16 cellular contexts compared by ENCODE assay signal in genomic region chrX:105564536-105564935, GRCh38.
A peak's percentile ranks its signal among the peaks of the same experiment; 100 is the strongest.
DNase-seq lines count a peak whose midpoint lies in the region; ATAC-seq, FAIRE-seq and TF ChIP-seq lines count a peak whose summit lies in the region.
"Had no signal": no experiment of that assay in that cellular context is flagged by ENCODE, and none has a peak within 500 bp of the region (broad histone marks: within the 10 kb centered on the region; RNA-seq: fewer than 3 reads in every experiment).

No MANE protein-coding gene starts in this region.

- H3K4me3 Mint-ChIP-seq in MCF 10A (ENCODE audit: unreplicated experiment) = no peak overlapping the region

- H3K9me1 ChIP-seq in keratinocyte (ENCODE audit: control insufficient read depth, extremely low read depth, insufficient read depth, low read length) = no peaks in the 10 kb centered on the region

- no peaks in the 10 kb centered on the region for H3K9me3 ChIP-seq in keratinocyte (ENCODE audit: control insufficient read depth, low read depth, low read length)
- H3K9me3 ChIP-seq in OCI-LY7 (ENCODE audit: low read length) = no peaks in the 10 kb centered on the region
- H3K9me3 ChIP-seq: BLaER1 treated with 17β-estradiol and CSF1 and Interleukin-3, amounts not matched to agents 10 nM and 100 nM; gastrocnemius medialis; left ventricle myocardium inferior; neutrophil had no signal

- H3K27me3 Mint-ChIP-seq in MCF 10A (ENCODE audit: insufficient read depth, unreplicated experiment) = peaks cover 47% of the 10 kb centered on the region

- H3K9ac ChIP-seq in keratinocyte (ENCODE audit: control insufficient read depth, extremely low read depth, insufficient read depth, low read length) = peak overlapping the region; percentile 19
- no peak overlapping the region for H3K9ac ChIP-seq in mesendoderm (ENCODE audit: low read length)
- H3K9ac ChIP-seq: BLaER1 treated with 17β-estradiol and CSF1 and Interleukin-3, amounts not matched to agents 10 nM and 100 nM had no signal

- H3K36me3 ChIP-seq in keratinocyte (ENCODE audit: control insufficient read depth in 2 of 2, extremely low read depth in 1 of 2, insufficient read depth in 2 of 2, low read length in 2 of 2) = no peaks in the 10 kb centered on the region
- H3K36me3 ChIP-seq in OCI-LY7 (ENCODE audit: insufficient read depth, low read length) = no peaks in the 10 kb centered on the region
- H3K36me3 ChIP-seq in mesendoderm (ENCODE audit: control insufficient read depth, insufficient read depth, low read length) = no peaks in the 10 kb centered on the region
- H3K36me3 ChIP-seq: BLaER1 treated with 17β-estradiol and CSF1 and Interleukin-3, amounts not matched to agents 10 nM and 100 nM; gastrocnemius medialis; left ventricle myocardium inferior; neutrophil had no signal

- H3K4me1 ChIP-seq in keratinocyte (ENCODE audit: control insufficient read depth, extremely low read depth, insufficient read depth, low read length) (peaks cover 12% of the 10 kb centered on the region), OCI-LY7 (ENCODE audit: insufficient read depth, low read length, poor library complexity, severe bottlenecking) (no peaks in the 10 kb centered on the region), mesendoderm (ENCODE audit: control insufficient read depth, low read depth, low read length) (no peaks in the 10 kb centered on the region)
- H3K4me1 ChIP-seq: gastrocnemius medialis, left ventricle myocardium inferior had no signal

- intact Hi-C loops in MCF 10A (cut with micrococcal nuclease) = no loop called here
- intact Hi-C loops in OCI-LY7 (cut with micrococcal nuclease; ENCODE audit: unreplicated experiment) = no loop called here

- no peaks in the 10 kb centered on the region for H3K36me3 Mint-ChIP-seq in MCF 10A (ENCODE audit: insufficient read depth, unreplicated experiment)

- no TSS peak for BruUV-seq in MCF 10A (replicated peaks; lab: Mats Ljungman, UMichigan)
- BruUV-seq in OCI-LY7 (replicated peaks; lab: Mats Ljungman, UMichigan) = no TSS peak

- ATAC-seq in HG03175 (IDR thresholded peaks at IDR 0.05; ENCODE audit: unreplicated experiment) = no peak
- ATAC-seq: gastrocnemius medialis had no signal

- H3K27ac Mint-ChIP-seq in MCF 10A (ENCODE audit: low read depth, unreplicated experiment) = peak overlapping the region; percentile 17

- H3K9me2 ChIP-seq in OCI-LY7 (ENCODE audit: insufficient read depth, low read length) = no peaks in the 10 kb centered on the region

- H2AFZ ChIP-seq in keratinocyte (ENCODE audit: control insufficient read depth, low read length) (peak overlapping the region; percentile 60), OCI-LY7 (ENCODE audit: low read length) (no peak overlapping the region)

- H4K20me1 ChIP-seq in keratinocyte (ENCODE audit: control insufficient read depth, extremely low read depth, insufficient read depth, low read length) (no peaks in the 10 kb centered on the region), OCI-LY7 (ENCODE audit: insufficient read depth, low read length) (no peaks in the 10 kb centered on the region)
- H4K20me1 ChIP-seq: BLaER1 treated with 17β-estradiol and CSF1 and Interleukin-3, amounts not matched to agents 10 nM and 100 nM had no signal

- TF ChIP-seq CTCF in AG09309 (IDR thresholded peaks at IDR 0.05; ENCODE audit: control insufficient read depth, insufficient read depth, low read depth, low read length, missing control alignments) (no peak), MCF 10A (IDR thresholded peaks at IDR 0.05; ENCODE audit: unreplicated experiment) (no peak), keratinocyte (optimal IDR thresholded peaks at IDR 0.05 in 1 of 3, IDR thresholded peaks at IDR 0.05 in 1 of 3, conservative IDR thresholded peaks at IDR 0.05 in 1 of 3; ENCODE audit: extremely low read depth in 1 of 3, insufficient read depth in 2 of 3, low read length in 3 of 3) (no peak), OCI-LY7 (conservative IDR thresholded peaks at IDR 0.05; ENCODE audit: low read length) (no peak)

- DNase-seq in AG09309 (ENCODE audit: low read depth) (peak; percentile 16), M059J (ENCODE audit: low read depth) (peak; percentile 8), MCF 10A (ENCODE audit: unreplicated experiment) (peak; percentile 66), keratinocyte (ENCODE audit: low read depth, low spot score) (no peak), OCI-LY7 (ENCODE audit: low spot score) (no peak), NCI-H187 treated with DMSO at 0.1 percent for 48 hours (lab: John Stamatoyannopoulos, UW) (no peak), mesendoderm (no peak)
- DNase-seq: activated CD4-positive, alpha-beta T cell treated with anti-CD3 and anti-CD28 coated beads for 1 hour; gastrocnemius medialis; left ventricle myocardium inferior; NCI-H1417; NCI-H526 treated with DMSO at 0.1 percent for 48 hours had no signal

- H3K23ac ChIP-seq in mesendoderm (ENCODE audit: low read length) = no peak overlapping the region

- FAIRE-seq in keratinocyte (lab: Jason Lieb, UNC) = peak; percentile 100
- FAIRE-seq: G401.6 had no signal

- no peak overlapping the region for H3K4ac ChIP-seq in mesendoderm (ENCODE audit: low read depth, low read length)

- no peak overlapping the region for H3K56ac ChIP-seq in mesendoderm (ENCODE audit: low read length)

- H3K18ac ChIP-seq in mesendoderm (ENCODE audit: low read length) = no peak overlapping the region

- H3K79me2 ChIP-seq in keratinocyte (ENCODE audit: control insufficient read depth, insufficient read depth, low read length) (no peaks in the 10 kb centered on the region), OCI-LY7 (ENCODE audit: insufficient read depth, low read depth, low read length) (no peaks in the 10 kb centered on the region), mesendoderm (ENCODE audit: control insufficient read depth, insufficient read depth, low read length) (no peaks in the 10 kb centered on the region)

- no peaks in the 10 kb centered on the region for H3K9me3 Mint-ChIP-seq in MCF 10A (ENCODE audit: unreplicated experiment)

- no peak overlapping the region for H2BK5ac ChIP-seq in mesendoderm (ENCODE audit: low read length)

- dilution Hi-C loops in keratinocyte (cut with MboI; ENCODE audit: extremely low pct_ligation_motif_present, low sequenced_read_pairs) = no loop called here

- CTCF ChIA-PET in MCF 10A (lab: Yijun Ruan, JAX) (interaction anchor here (0.5 kb wide), 1 partner anchor 304 kb away, joined by 3 read pairs; no protein-coding TSS in a partner anchor), OCI-LY7 (lab: Charles Lee; ENCODE audit: unreplicated experiment) (no interaction called here)

- H3K27ac ChIP-seq in keratinocyte (ENCODE audit: control insufficient read depth, insufficient read depth, low read length) (peak overlapping the region; percentile 61), OCI-LY7 (ENCODE audit: low read depth, low read length, poor library complexity, severe bottlenecking) (no peak overlapping the region), mesendoderm (ENCODE audit: low read depth, low read length) (no peak overlapping the region)
- H3K27ac ChIP-seq: BLaER1 treated with 17β-estradiol and CSF1 and Interleukin-3, amounts not matched to agents 10 nM and 100 nM; gastrocnemius medialis; left ventricle myocardium inferior; neutrophil had no signal

- H3K4me2 ChIP-seq in keratinocyte (ENCODE audit: control insufficient read depth, extremely low read depth, insufficient read depth, low read depth, low read length) (peak overlapping the region; percentile 51), OCI-LY7 (ENCODE audit: low read length) (no peak overlapping the region), mesendoderm (ENCODE audit: low read length) (no peak overlapping the region)

- H2BK120ac ChIP-seq in mesendoderm (ENCODE audit: low read depth, low read length) = no peak overlapping the region

- H3K4me3 ChIP-seq in AG09309 (ENCODE audit: control insufficient read depth, low read depth, low read length) = no peak overlapping the region
- no peak overlapping the region for H3K4me3 ChIP-seq in keratinocyte (ENCODE audit: control insufficient read depth in 2 of 3, extremely low read depth in 1 of 3, insufficient read depth in 2 of 3, low read depth in 1 of 3, low read length in 3 of 3)
- no peak overlapping the region for H3K4me3 ChIP-seq in OCI-LY7 (ENCODE audit: low read depth, low read length, poor library complexity, severe bottlenecking)
- H3K4me3 ChIP-seq in mesendoderm (ENCODE audit: low read length) = no peak overlapping the region
- H3K4me3 ChIP-seq: BLaER1 treated with 17β-estradiol and CSF1 and Interleukin-3, amounts not matched to agents 10 nM and 100 nM; gastrocnemius medialis; left ventricle myocardium inferior had no signal

- no peaks in the 10 kb centered on the region for H3K79me1 ChIP-seq in mesendoderm (ENCODE audit: low read length)

- WGBS in mesendoderm (ENCODE audit: extremely low coverage, insufficient coverage, low lambda C conversion rate) = no CpG with 5 or more reads among the region's 1 CpG

- no peak overlapping the region for H2AK5ac ChIP-seq in mesendoderm (ENCODE audit: low read length)

- H3K27me3 ChIP-seq in keratinocyte (ENCODE audit: control insufficient read depth, extremely low read depth, insufficient read depth, low read length) = no peaks in the 10 kb centered on the region
- no peaks in the 10 kb centered on the region for H3K27me3 ChIP-seq in mesendoderm (ENCODE audit: insufficient read depth, low read length, poor library complexity)
- H3K27me3 ChIP-seq: gastrocnemius medialis, neutrophil had no signal

- no peak overlapping the region for H4K5ac ChIP-seq in mesendoderm (ENCODE audit: low read length)

- peaks cover 7% of the 10 kb centered on the region for H3K4me1 Mint-ChIP-seq in MCF 10A (ENCODE audit: insufficient read depth, unreplicated experiment)

- no peak overlapping the region for H2BK15ac ChIP-seq in mesendoderm (replicated peaks; ENCODE audit: low read depth)

- H4K8ac ChIP-seq in mesendoderm (ENCODE audit: low read depth, low read length) = no peak overlapping the region

- POLR2A ChIA-PET in MCF 10A (lab: Yijun Ruan, JAX) (no interaction called here), OCI-LY7 (lab: Charles Lee) (no interaction called here)

Comparison
In these comparisons a context has a peak if more than half of its experiments do, and no peak if none do; other contexts are left out.
1. DNase-seq: peak in AG09309 (single experiment), M059J (single experiment) and MCF 10A (single experiment); none in keratinocyte (single experiment), OCI-LY7 (single experiment), NCI-H187 treated with DMSO at 0.1 percent for 48 hours (single experiment) and mesendoderm (single experiment).